Comparison of ENCODE assay signal across 16 cellular contexts in the genomic region with DNA sequence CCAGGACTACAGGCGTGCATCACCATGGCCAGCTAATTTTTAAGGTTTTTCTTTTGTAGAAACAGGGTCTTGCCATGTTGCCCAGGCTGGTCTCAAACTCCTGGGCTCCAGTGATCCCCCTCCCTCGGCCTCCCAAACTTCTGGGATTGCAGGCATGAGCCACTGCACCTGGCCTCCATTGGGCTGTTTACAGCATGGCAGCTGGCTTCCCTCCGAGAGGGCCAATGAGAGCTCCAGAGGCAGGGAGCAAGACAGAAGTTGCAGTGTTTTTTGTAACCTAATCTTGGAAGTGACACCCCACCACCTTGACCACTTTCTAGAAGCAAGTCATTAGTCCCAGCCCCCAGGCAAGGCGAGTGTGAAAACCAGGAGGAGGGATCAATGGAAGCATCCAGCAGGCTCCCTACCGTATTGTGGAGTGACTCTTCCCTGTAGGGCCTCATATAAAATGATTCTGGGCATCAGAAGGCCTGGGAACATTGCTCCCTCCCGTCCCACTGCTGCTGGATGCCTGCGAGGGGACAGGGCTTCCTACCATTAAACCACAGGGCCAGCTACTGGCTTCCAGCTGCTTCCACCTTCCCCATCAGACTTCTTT.
DNase-seq lines count a peak whose midpoint lies in the region; ATAC-seq and TF ChIP-seq lines count a peak whose summit lies in the region.
"Had no signal": no experiment of that assay in that cellular context is flagged by ENCODE, and none has a peak within 500 bp of the region (broad histone marks: within the 10 kb centered on the region; RNA-seq: fewer than 3 reads in every experiment).

No MANE protein-coding gene starts in this region.

- TF ChIP-seq CTCF in chondrocyte (IDR thresholded peaks at IDR 0.05), result no peak

- peaks cover 2% of the 10 kb centered on the region for H3K9me3 Mint-ChIP-seq in activated naive CD8-positive, alpha-beta T cell treated with anti-CD3 and anti-CD28 coated beads, Interleukin-2, amount 10 ng/mL, durations not matched to agents 7 days and 5 days
- H3K9me3 Mint-ChIP-seq in activated naive CD8-positive, alpha-beta T cell treated with anti-CD3 and anti-CD28 coated beads, Interleukin-2, amount 50 U/mL, for 24 hours, result no peaks in the 10 kb centered on the region
- H3K9me3 Mint-ChIP-seq in immature natural killer cell (no peaks in the 10 kb centered on the region), memory B cell (peaks cover 3% of the 10 kb centered on the region), chondrocyte (ENCODE audit: low read depth) (no peaks in the 10 kb centered on the region)
- no peaks in the 10 kb centered on the region for H3K9me3 Mint-ChIP-seq in stimulated activated memory B cell treated with anti-CD40 and anti-IgM and Interleukin-4, amounts not matched to agents 10 μg/mL and 1 μg/mL and 100 μg/mL, for 72 hours
- H3K9me3 Mint-ChIP-seq: GM23338 had no signal

- H3K27me3 Mint-ChIP-seq in activated naive CD8-positive, alpha-beta T cell treated with anti-CD3 and anti-CD28 coated beads, Interleukin-2, amount 10 ng/mL, durations not matched to agents 7 days and 5 days, result no peaks in the 10 kb centered on the region
- no peaks in the 10 kb centered on the region for H3K27me3 Mint-ChIP-seq in activated naive CD8-positive, alpha-beta T cell treated with anti-CD3 and anti-CD28 coated beads, Interleukin-2, amount 50 U/mL, for 24 hours
- H3K27me3 Mint-ChIP-seq in immature natural killer cell (ENCODE audit: low read depth in 3 of 3) (peaks cover 0 to 8% (median 4%) of the 10 kb centered on the region in 3 donors), memory B cell (no peaks in the 10 kb centered on the region), chondrocyte (ENCODE audit: low read depth) (peaks cover 2% of the 10 kb centered on the region)
- H3K27me3 Mint-ChIP-seq in stimulated activated memory B cell treated with anti-CD40 and anti-IgM and Interleukin-4, amounts not matched to agents 10 μg/mL and 1 μg/mL and 100 μg/mL, for 72 hours, result no peaks in the 10 kb centered on the region

- no peak overlapping the region for H3K4me3 Mint-ChIP-seq in activated naive CD8-positive, alpha-beta T cell treated with anti-CD3 and anti-CD28 coated beads, Interleukin-2, amount 10 ng/mL, durations not matched to agents 7 days and 5 days
- H3K4me3 Mint-ChIP-seq in activated naive CD8-positive, alpha-beta T cell treated with anti-CD3 and anti-CD28 coated beads, Interleukin-2, amount 50 U/mL, for 24 hours, result no peak overlapping the region
- H3K4me3 Mint-ChIP-seq in immature natural killer cell (no peak overlapping the region), memory B cell (no peak overlapping the region), chondrocyte (ENCODE audit: unreplicated experiment) (no peak overlapping the region)
- no peak overlapping the region for H3K4me3 Mint-ChIP-seq in stimulated activated memory B cell treated with anti-CD40 and anti-IgM and Interleukin-4, amounts not matched to agents 10 μg/mL and 1 μg/mL and 100 μg/mL, for 72 hours
- H3K4me3 Mint-ChIP-seq: CD4-positive, CD25-positive, alpha-beta regulatory T cell; GM23338 had no signal

- POLR2A ChIA-PET in activated naive CD8-positive, alpha-beta T cell treated with anti-CD3 and anti-CD28 coated beads, Interleukin-2, amount 10 ng/mL, durations not matched to agents 7 days and 5 days (lab: Charles Lee), result no interaction called here

- no peak for ATAC-seq in activated naive CD8-positive, alpha-beta T cell treated with anti-CD3 and anti-CD28 coated beads, Interleukin-2, amount 10 ng/mL, durations not matched to agents 7 days and 5 days (ENCODE audit: low read depth)
- no peak for ATAC-seq in activated naive CD8-positive, alpha-beta T cell treated with anti-CD3 and anti-CD28 coated beads, Interleukin-2, amount 50 U/mL, for 24 hours
- ATAC-seq in memory B cell (ENCODE audit: low read depth) (no peak), HG03378 (IDR thresholded peaks at IDR 0.05; ENCODE audit: unreplicated experiment) (no peak), GM18520 (IDR thresholded peaks at IDR 0.05; ENCODE audit: unreplicated experiment) (no peak)
- no peak for ATAC-seq in stimulated activated memory B cell treated with anti-CD40 and anti-IgM and Interleukin-4, amounts not matched to agents 10 μg/mL and 1 μg/mL and 100 μg/mL, for 72 hours
- ATAC-seq: A549, GM12878, GM23338 had no signal

- peak overlapping the region; percentile 22 for H3K27ac Mint-ChIP-seq in activated naive CD8-positive, alpha-beta T cell treated with anti-CD3 and anti-CD28 coated beads, Interleukin-2, amount 10 ng/mL, durations not matched to agents 7 days and 5 days
- H3K27ac Mint-ChIP-seq in activated naive CD8-positive, alpha-beta T cell treated with anti-CD3 and anti-CD28 coated beads, Interleukin-2, amount 50 U/mL, for 24 hours, result no peak overlapping the region
- H3K27ac Mint-ChIP-seq in immature natural killer cell (peak overlapping the region in 4 of 6 donors; percentile 83 to 94 (median 92)), memory B cell (peak overlapping the region; percentile 41), chondrocyte (ENCODE audit: unreplicated experiment) (no peak overlapping the region)
- H3K27ac Mint-ChIP-seq in stimulated activated memory B cell treated with anti-CD40 and anti-IgM and Interleukin-4, amounts not matched to agents 10 μg/mL and 1 μg/mL and 100 μg/mL, for 72 hours, result peak overlapping the region; percentile 69
- H3K27ac Mint-ChIP-seq: CD4-positive, CD25-positive, alpha-beta regulatory T cell; GM23338 had no signal

- peaks cover 21% of the 10 kb centered on the region for H3K36me3 Mint-ChIP-seq in activated naive CD8-positive, alpha-beta T cell treated with anti-CD3 and anti-CD28 coated beads, Interleukin-2, amount 10 ng/mL, durations not matched to agents 7 days and 5 days
- H3K36me3 Mint-ChIP-seq in activated naive CD8-positive, alpha-beta T cell treated with anti-CD3 and anti-CD28 coated beads, Interleukin-2, amount 50 U/mL, for 24 hours (ENCODE audit: low read depth), result no peaks in the 10 kb centered on the region
- no peaks in the 10 kb centered on the region for H3K36me3 Mint-ChIP-seq in immature natural killer cell
- peaks cover 11% of the 10 kb centered on the region for H3K36me3 Mint-ChIP-seq in memory B cell
- peaks cover 29% of the 10 kb centered on the region for H3K36me3 Mint-ChIP-seq in stimulated activated memory B cell treated with anti-CD40 and anti-IgM and Interleukin-4, amounts not matched to agents 10 μg/mL and 1 μg/mL and 100 μg/mL, for 72 hours
- H3K36me3 Mint-ChIP-seq in chondrocyte (ENCODE audit: low read depth), result peaks cover 1% of the 10 kb centered on the region
- H3K36me3 Mint-ChIP-seq: CD4-positive, CD25-positive, alpha-beta regulatory T cell had no signal

- DNase-seq in activated naive CD8-positive, alpha-beta T cell treated with anti-CD3 and anti-CD28 coated beads, Interleukin-2, amount 10 ng/mL, durations not matched to agents 7 days and 5 days, result no peak
- no peak for DNase-seq in activated naive CD8-positive, alpha-beta T cell treated with anti-CD3 and anti-CD28 coated beads, Interleukin-2, amount 50 U/mL, for 24 hours
- no peak for DNase-seq in immature natural killer cell
- DNase-seq in memory B cell (ENCODE audit: low spot score in 2 of 2), result no peak
- no peak for DNase-seq in chondrocyte (ENCODE audit: low spot score)
- DNase-seq: BE2C; CD4-positive, CD25-positive, alpha-beta regulatory T cell; DMS 273 treated with DMSO at 0.1 percent for 48 hours; DMS79; H7 had no signal

- H3K4me1 Mint-ChIP-seq in activated naive CD8-positive, alpha-beta T cell treated with anti-CD3 and anti-CD28 coated beads, Interleukin-2, amount 10 ng/mL, durations not matched to agents 7 days and 5 days, result peaks cover 35% of the 10 kb centered on the region
- peaks cover 20% of the 10 kb centered on the region for H3K4me1 Mint-ChIP-seq in activated naive CD8-positive, alpha-beta T cell treated with anti-CD3 and anti-CD28 coated beads, Interleukin-2, amount 50 U/mL, for 24 hours
- H3K4me1 Mint-ChIP-seq in immature natural killer cell (peaks cover 59 to 60% of the 10 kb centered on the region in 2 donors), memory B cell (peaks cover 51% of the 10 kb centered on the region), chondrocyte (ENCODE audit: low read depth) (peaks cover 28% of the 10 kb centered on the region)
- H3K4me1 Mint-ChIP-seq in stimulated activated memory B cell treated with anti-CD40 and anti-IgM and Interleukin-4, amounts not matched to agents 10 μg/mL and 1 μg/mL and 100 μg/mL, for 72 hours, result peaks cover 64% of the 10 kb centered on the region

Comparison
In these comparisons a context has a peak if more than half of its experiments do, and no peak if none do; other contexts are left out.
1. H3K27ac Mint-ChIP-seq: peak in activated naive CD8-positive, alpha-beta T cell treated with anti-CD3 and anti-CD28 coated beads, Interleukin-2, amount 10 ng/mL, durations not matched to agents 7 days and 5 days (single experiment), immature natural killer cell (4 of 6), memory B cell (single experiment) and stimulated activated memory B cell treated with anti-CD40 and anti-IgM and Interleukin-4, amounts not matched to agents 10 μg/mL and 1 μg/mL and 100 μg/mL, for 72 hours (single experiment); none in activated naive CD8-positive, alpha-beta T cell treated with anti-CD3 and anti-CD28 coated beads, Interleukin-2, amount 50 U/mL, for 24 hours (single experiment) and chondrocyte (single experiment).